In the genomic region with DNA sequence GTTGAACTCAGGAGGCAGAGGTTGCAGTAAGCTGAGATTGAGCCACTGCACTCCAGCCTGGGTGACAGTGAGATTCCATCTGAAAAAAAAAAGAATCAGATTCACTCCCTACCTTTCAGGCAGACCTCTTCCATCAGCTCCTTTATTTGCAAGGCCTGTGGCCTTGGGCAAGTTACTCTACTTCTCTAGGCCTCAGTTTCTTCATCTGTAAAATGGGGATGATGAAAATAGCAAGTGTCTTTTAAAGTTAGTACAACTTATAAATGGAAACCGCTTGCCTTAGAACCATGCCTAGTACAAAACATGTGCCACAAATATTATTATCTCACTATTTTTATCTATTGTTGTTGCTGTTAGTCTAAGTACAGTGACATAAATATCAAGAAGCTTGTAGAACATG, we compare ENCODE assay signal across 35 cellular contexts.
"Had no signal": no experiment of that assay in that cellular context is flagged by ENCODE, and none has a peak within 500 bp of the region (broad histone marks: within the 10 kb centered on the region; RNA-seq: fewer than 3 reads in every experiment).

No MANE protein-coding gene starts in this region.

- H3K9me3 ChIP-seq: MG63 had no signal

- H3K4me3 ChIP-seq: MG63 had no signal

- DNase-seq: Karpas-422, Kasumi-1, MG63, MM.1S, MV-4-11, NCI-H1048, NCI-H1092, NCI-H1092 treated with DMSO at 0.1 percent for 48 hours, NCI-H1105, NCI-H1105 treated with DMSO at 0.1 percent for 48 hours, NCI-H1417, NCI-H1417 treated with DMSO at 0.1 percent for 48 hours, NCI-H1436, NCI-H1436 treated with DMSO at 0.1 percent for 48 hours, NCI-H146, NCI-H1694, NCI-H1694 treated with DMSO at 0.1 percent for 48 hours, NCI-H187, NCI-H187 treated with DMSO at 0.1 percent for 48 hours, NCI-H1930, NCI-H2029, NCI-H2029 treated with DMSO at 0.1 percent for 48 hours, NCI-H2081, NCI-H2081 treated with DMSO at 0.1 percent for 48 hours, NCI-H2107, NCI-H2171, NCI-H2171 treated with DMSO at 0.1 percent for 48 hours, NCI-H2227 treated with DMSO at 0.1 percent for 48 hours, NCI-H226, NCI-H345, NCI-H446, NCI-H446 treated with DMSO at 0.1 percent for 48 hours, NCI-H510A, NCI-H510A treated with DMSO at 0.1 percent for 48 hours, NCI-H524 had no signal

- H3K36me3 ChIP-seq: MG63 had no signal
